11 cellular contexts compared by ENCODE assay signal in genomic region chr19:51440846-51441409, GRCh38. TPM values are rescaled to one million over a fixed set of nuclear protein-coding genes. Genes with fewer than 3 reads are reported as not detected.
DNase-seq lines count a peak whose midpoint lies in the region; ATAC-seq and TF ChIP-seq lines count a peak whose summit lies in the region.
"Had no signal": no experiment of that assay in that cellular context is flagged by ENCODE, and none has a peak within 500 bp of the region (broad histone marks: within the 10 kb centered on the region; RNA-seq: fewer than 3 reads in every experiment).

No MANE protein-coding gene starts in this region.

- H3K27me3 Mint-ChIP-seq in natural killer cell (ENCODE audit: low read depth in 2 of 2): peaks cover 11 to 24% of the 10 kb centered on the region in 2 donors

- peak overlapping the region in 3 of 4 donors; percentile 25 to 50 (median 40) for H3K27ac ChIP-seq in transverse colon

- no peaks in the 10 kb centered on the region for H3K9me3 ChIP-seq in transverse colon

- no peaks in the 10 kb centered on the region for H3K36me3 Mint-ChIP-seq in natural killer cell

- ATAC-seq in natural killer cell: peak; percentile 33 to 39 (median 38)
- ATAC-seq in GM21619 (IDR thresholded peaks at IDR 0.05; ENCODE audit: unreplicated experiment): no peak
- ATAC-seq in GM19397 (IDR thresholded peaks at IDR 0.05; ENCODE audit: unreplicated experiment): no peak
- ATAC-seq in HG03039 (IDR thresholded peaks at IDR 0.05; ENCODE audit: unreplicated experiment): no peak

- TF ChIP-seq POLR2A in transverse colon (IDR thresholded peaks at IDR 0.05): no peak

- 41 to 47% methylated on average over 3 to 11 of the region's 11 CpGs for WGBS in transverse colon (ENCODE audit: low coverage in 1 of 2), 2 donors

- H3K4me1 Mint-ChIP-seq in natural killer cell: peaks cover 41 to 45% of the 10 kb centered on the region in 2 donors

- peak; percentile 51 to 53 for DNase-seq in activated CD4-positive, alpha-beta T cell treated with anti-CD3 and anti-CD28 coated beads for 24 hours (ENCODE audit: low read depth in 2 of 2)
- DNase-seq in activated CD4-positive, alpha-beta T cell treated with anti-CD3 and anti-CD28 coated beads for 1 hour: no peak
- DNase-seq in activated T-cell treated with anti-CD3 and anti-CD28 coated beads for 4 hours (peak; percentile 53), natural killer cell (peak; percentile 51), transverse colon (no peak)
- DNase-seq: NCI-H1092 treated with DMSO at 0.1 percent for 48 hours had no signal

- TF ChIP-seq EP300 in transverse colon (IDR thresholded peaks at IDR 0.05; ENCODE audit: low read depth): no peak

- peak overlapping the region in 1 of 4 donors; percentile 8 for H3K4me3 ChIP-seq in transverse colon

- peaks cover 0 to 4% (median 0%) of the 10 kb centered on the region in 4 donors for H3K4me1 ChIP-seq in transverse colon

- TF ChIP-seq CTCF in natural killer cell (IDR thresholded peaks at IDR 0.05): no peak
- no peak for TF ChIP-seq CTCF in transverse colon (IDR thresholded peaks at IDR 0.05)

- intact Hi-C loops in natural killer cell (cut with micrococcal nuclease) (loop anchor here (1.0 kb wide), 2 partner anchors 68 to 102 kb away; no protein-coding TSS in a partner anchor), transverse colon (cut with DNase I; ENCODE audit: low total_unique reads) (loop anchor here (5.0 kb wide), 1 partner anchor 104 kb away; no protein-coding TSS in a partner anchor)

- H3K36me3 ChIP-seq in transverse colon: no peaks in the 10 kb centered on the region

- in situ Hi-C loops in transverse colon (cut with MboI; ENCODE audit: low pct_ligation_motif_present in 1 of 4, low pct_unique_long_range_greater_than_20kb in 1 of 4, low sequenced_read_pairs in 3 of 4): loop anchor here in 2 of 4 donors (5.0 to 25.0 kb wide), 2 partner anchors 104 to 249 kb away; partner anchors contain the start of gene VSIG10L (in 1 of the 2)

- no peaks in the 10 kb centered on the region for H3K9me3 Mint-ChIP-seq in natural killer cell

- H3K27me3 ChIP-seq in transverse colon: peaks cover 28% of the 10 kb centered on the region

- H3K4me3 Mint-ChIP-seq in natural killer cell: peak overlapping the region; percentile 90

- H3K27ac Mint-ChIP-seq in natural killer cell: peak overlapping the region; percentile 91 to 92

RNA-seq across cellular contexts. Expression of gene SIGLEC8, which starts 17.3 kb away (rescaled TPM):
- total RNA-seq in natural killer cell (not detected), transverse colon (1 to 10 TPM in 1 of 4 donors, under 1 TPM in 1, not detected in 2; 0.27 to 1.3 TPM)
- total RNA-seq: fibroblast of lung, pulmonary artery endothelial cell had no signal

RNA-seq across cellular contexts. Expression of gene SIGLEC10, which starts 23.5 kb away (rescaled TPM):
- total RNA-seq in natural killer cell: 10 to 100 TPM in 1 of 3 donors, 1 to 10 TPM in 2; 1.7 to 28.9 (median 6.6) TPM
- 10 to 100 TPM in 1 of 4 donors, 1 to 10 TPM in 2, not detected in 1; 3.7 to 15.7 (median 4.9) TPM for total RNA-seq in transverse colon
- total RNA-seq: fibroblast of lung, pulmonary artery endothelial cell had no signal

RNA-seq across cellular contexts. Expression of gene CEACAM18, which starts 37.4 kb away (rescaled TPM):
- total RNA-seq in natural killer cell (not detected), transverse colon (not detected)
- total RNA-seq: fibroblast of lung, pulmonary artery endothelial cell had no signal

RNA-seq across cellular contexts. Expression of gene C19orf84, which starts 50.5 kb away (rescaled TPM):
- total RNA-seq in natural killer cell (1 to 10 TPM; 1.4 to 3.6 (median 1.7) TPM), transverse colon (not detected)
- total RNA-seq: fibroblast of lung, pulmonary artery endothelial cell had no signal

RNA-seq across cellular contexts. Expression of gene LIM2, which starts 53.2 kb away (rescaled TPM):
- 10 to 100 TPM in 1 of 3 donors, 1 to 10 TPM in 2; 5.9 to 10.3 (median 8.5) TPM for total RNA-seq in natural killer cell
- total RNA-seq in transverse colon: not detected
- total RNA-seq: fibroblast of lung, pulmonary artery endothelial cell had no signal

Comparison
In these comparisons a context has a peak if more than half of its experiments do, and no peak if none do; other contexts are left out.
1. DNase-seq: peak in activated CD4-positive, alpha-beta T cell treated with anti-CD3 and anti-CD28 coated beads for 24 hours (2 of 2), activated T-cell treated with anti-CD3 and anti-CD28 coated beads for 4 hours (single experiment) and natural killer cell (single experiment); none in activated CD4-positive, alpha-beta T cell treated with anti-CD3 and anti-CD28 coated beads for 1 hour (single experiment) and transverse colon (single experiment).
2. ATAC-seq: peak in natural killer cell (3 of 3); none in GM21619 (single experiment), GM19397 (single experiment) and HG03039 (single experiment).